8 cellular contexts compared by ENCODE assay signal in the genomic region with DNA sequence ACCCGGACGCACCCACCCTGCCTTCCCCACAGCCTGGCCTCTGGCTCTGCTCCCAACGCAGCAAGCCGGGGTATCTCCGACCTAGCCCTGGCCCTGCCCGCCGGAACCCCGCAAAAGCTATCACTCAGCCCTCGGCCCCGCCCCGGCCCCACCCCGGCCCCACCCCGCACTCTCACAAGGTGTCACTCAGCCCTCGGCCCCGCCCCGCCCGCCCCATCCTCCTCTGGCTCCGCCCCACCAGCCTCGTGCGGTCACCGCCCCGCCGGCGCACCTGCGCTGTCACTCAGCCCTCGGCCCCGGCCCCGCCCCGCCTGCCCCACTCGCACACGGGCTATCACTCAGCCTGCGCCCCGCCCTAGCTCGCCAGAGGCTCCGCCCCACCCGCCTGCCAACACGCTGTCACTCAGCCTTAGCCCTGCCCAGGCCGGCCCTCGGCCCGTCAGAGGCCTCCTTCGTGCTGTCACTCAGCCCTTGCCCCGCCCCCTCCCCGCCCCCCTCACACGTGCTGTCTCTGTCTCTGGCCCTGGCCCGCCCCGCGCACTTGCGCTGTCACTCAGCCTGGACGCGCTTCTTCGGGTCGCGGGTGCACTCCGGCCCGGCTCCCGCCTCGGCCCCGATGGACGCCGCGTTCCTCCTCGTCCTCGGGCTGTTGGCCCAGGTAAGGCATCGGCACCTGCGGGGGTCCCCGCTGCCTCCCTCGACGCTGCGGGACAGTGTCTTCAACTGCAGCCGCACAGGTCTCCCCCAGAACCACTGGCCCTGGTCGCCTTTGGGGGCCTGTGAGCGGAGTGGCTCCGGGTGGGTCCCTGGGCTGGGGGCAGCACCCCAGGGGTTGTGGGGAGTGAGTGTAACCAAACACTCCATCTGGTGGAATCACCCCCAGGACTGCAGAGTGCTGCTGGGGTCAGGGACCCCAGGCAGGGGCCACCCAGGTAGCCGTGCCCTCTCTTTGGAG. TPM values are rescaled to one million over a fixed set of nuclear protein-coding genes. Genes with fewer than 3 reads are reported as not detected.
DNase-seq lines count a peak whose midpoint lies in the region; ATAC-seq and TF ChIP-seq lines count a peak whose summit lies in the region.

A gene with protein sequence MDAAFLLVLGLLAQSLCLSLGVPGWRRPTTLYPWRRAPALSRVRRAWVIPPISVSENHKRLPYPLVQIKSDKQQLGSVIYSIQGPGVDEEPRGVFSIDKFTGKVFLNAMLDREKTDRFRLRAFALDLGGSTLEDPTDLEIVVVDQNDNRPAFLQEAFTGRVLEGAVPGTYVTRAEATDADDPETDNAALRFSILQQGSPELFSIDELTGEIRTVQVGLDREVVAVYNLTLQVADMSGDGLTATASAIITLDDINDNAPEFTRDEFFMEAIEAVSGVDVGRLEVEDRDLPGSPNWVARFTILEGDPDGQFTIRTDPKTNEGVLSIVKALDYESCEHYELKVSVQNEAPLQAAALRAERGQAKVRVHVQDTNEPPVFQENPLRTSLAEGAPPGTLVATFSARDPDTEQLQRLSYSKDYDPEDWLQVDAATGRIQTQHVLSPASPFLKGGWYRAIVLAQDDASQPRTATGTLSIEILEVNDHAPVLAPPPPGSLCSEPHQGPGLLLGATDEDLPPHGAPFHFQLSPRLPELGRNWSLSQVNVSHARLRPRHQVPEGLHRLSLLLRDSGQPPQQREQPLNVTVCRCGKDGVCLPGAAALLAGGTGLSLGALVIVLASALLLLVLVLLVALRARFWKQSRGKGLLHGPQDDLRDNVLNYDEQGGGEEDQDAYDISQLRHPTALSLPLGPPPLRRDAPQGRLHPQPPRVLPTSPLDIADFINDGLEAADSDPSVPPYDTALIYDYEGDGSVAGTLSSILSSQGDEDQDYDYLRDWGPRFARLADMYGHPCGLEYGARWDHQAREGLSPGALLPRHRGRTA (plus strand): TSS at position 533 of the 955 bp plus-strand sequence. CDS start 84 bp downstream, at position 617.

- H3K9ac ChIP-seq in ES-I3 (ENCODE audit: low read depth, low read length): peak within 1 kb of the TSS; percentile 54; the same call in 1 of the 2 replicates
- H3K9ac ChIP-seq in trophoblast cell (ENCODE audit: low read length): no peak within 1 kb of the TSS

- H3K27me3 ChIP-seq in cardiac muscle cell (peaks cover 18% of the 10 kb centered on the region), trophoblast cell (ENCODE audit: insufficient read depth, low read length) (peaks cover 9% of the 10 kb centered on the region), tibial artery (peaks cover 6 to 97% of the 10 kb centered on the region in 2 donors)

- H3K4me1 ChIP-seq in ES-I3 (ENCODE audit: insufficient read depth, low read length) (peaks cover 18% of the 10 kb centered on the region; the same call in 1 of the 2 replicates), cardiac muscle cell (ENCODE audit: low read depth) (peaks cover 10% of the 10 kb centered on the region), trophoblast cell (ENCODE audit: control insufficient read depth in 1 of 2, insufficient read depth in 2 of 2, low read length in 2 of 2) (peaks cover 6 to 12% of the 10 kb centered on the region in 2 experiments), tibial artery (peaks cover 0 to 33% (median 20%) of the 10 kb centered on the region in 4 donors)

- no CpG with 5 or more reads among the region's 74 CpGs for WGBS in trophoblast cell (ENCODE audit: extremely low coverage, insufficient coverage, insufficient read length)

- peak within 1 kb of the TSS; percentile 76 for H3K4me3 Mint-ChIP-seq in activated naive CD8-positive, alpha-beta T cell

- no peak within 1 kb of the TSS for H3K4ac ChIP-seq in trophoblast cell (ENCODE audit: low read depth, low read length)

- no peaks in the 10 kb centered on the region for H3K79me2 ChIP-seq in trophoblast cell (ENCODE audit: control insufficient read depth, insufficient read depth, low read length, poor library complexity)

- no peak within 1 kb of the TSS for H3K27ac ChIP-seq in cardiac muscle cell
- H3K27ac ChIP-seq in trophoblast cell (ENCODE audit: low read depth, low read length): no peak within 1 kb of the TSS
- no peak within 1 kb of the TSS for H3K27ac ChIP-seq in tibial artery

- no peak within 1 kb of the TSS for H2BK120ac ChIP-seq in trophoblast cell (ENCODE audit: insufficient read depth, low read length, poor library complexity)

- H4K8ac ChIP-seq in trophoblast cell (ENCODE audit: low read depth, low read length): no peak within 1 kb of the TSS

- H3K36me3 ChIP-seq in ES-I3 (ENCODE audit: insufficient read depth, low read length): no peaks in the 10 kb centered on the region
- H3K36me3 ChIP-seq in cardiac muscle cell: no peaks in the 10 kb centered on the region
- H3K36me3 ChIP-seq in trophoblast cell (ENCODE audit: control insufficient read depth in 1 of 2, insufficient read depth in 2 of 2, low read length in 2 of 2): no peaks in the 10 kb centered on the region
- H3K36me3 ChIP-seq in tibial artery: no peaks in the 10 kb centered on the region

- no peaks in the 10 kb centered on the region for H3K27me3 Mint-ChIP-seq in activated naive CD8-positive, alpha-beta T cell

- DNase-seq in NCI-H1092 treated with DMSO at 0.1 percent for 48 hours (lab: John Stamatoyannopoulos, UW): peak; percentile 88
- DNase-seq in SKM-1 (lab: John Stamatoyannopoulos, UW; ENCODE audit: unreplicated experiment): peak; percentile 80
- DNase-seq in cardiac muscle cell (ENCODE audit: low read depth in 1 of 2, low spot score in 1 of 2): peak; percentile 88 to 97
- DNase-seq in trophoblast cell: peak; percentile 72 to 79
- DNase-seq in tibial artery: peak; percentile 67 to 85

- no peak within 1 kb of the TSS for H3K23ac ChIP-seq in trophoblast cell (ENCODE audit: low read length)

- H3K14ac ChIP-seq in trophoblast cell (ENCODE audit: low read length): no peak within 1 kb of the TSS

- H4K91ac ChIP-seq in trophoblast cell (ENCODE audit: low read depth, low read length): no peak within 1 kb of the TSS

- intact Hi-C loops in tibial artery (cut with DNase I; ENCODE audit: low total_unique reads): no loop called here

- H3K4me3 ChIP-seq in cardiac muscle cell (peak within 1 kb of the TSS; percentile 23), trophoblast cell (ENCODE audit: low read depth, low read length) (no peak within 1 kb of the TSS), tibial artery (peak within 1 kb of the TSS; percentile 8 to 35)

- H3K4me1 Mint-ChIP-seq in activated naive CD8-positive, alpha-beta T cell (ENCODE audit: low read depth): peaks cover 5% of the 10 kb centered on the region

- H2AK5ac ChIP-seq in trophoblast cell (ENCODE audit: low read length): no peak within 1 kb of the TSS

- no peak within 1 kb of the TSS for H2BK5ac ChIP-seq in trophoblast cell (ENCODE audit: low read depth, low read length, poor library complexity)

- peak within 1 kb of the TSS; percentile 46 for H3K4me2 ChIP-seq in trophoblast cell (ENCODE audit: low read length)

- no peaks in the 10 kb centered on the region for H3K9me3 ChIP-seq in ES-I3 (ENCODE audit: control insufficient read depth, insufficient read depth, low read length)
- H3K9me3 ChIP-seq in cardiac muscle cell (ENCODE audit: low read depth): no peaks in the 10 kb centered on the region
- peaks cover 5% of the 10 kb centered on the region for H3K9me3 ChIP-seq in trophoblast cell (ENCODE audit: insufficient read depth, low read depth, low read length)
- H3K9me3 ChIP-seq in tibial artery: no peaks in the 10 kb centered on the region

- H3K79me1 ChIP-seq in trophoblast cell (ENCODE audit: low read length): peaks cover 3% of the 10 kb centered on the region

- peak; percentile 74 for ATAC-seq in HG02623 (IDR thresholded peaks at IDR 0.05; ENCODE audit: unreplicated experiment)

- no peak within 1 kb of the TSS for H2BK12ac ChIP-seq in trophoblast cell (ENCODE audit: low read length)

- H3K27ac Mint-ChIP-seq in activated naive CD8-positive, alpha-beta T cell: no peak within 1 kb of the TSS

- no peaks in the 10 kb centered on the region for H3K9me3 Mint-ChIP-seq in activated naive CD8-positive, alpha-beta T cell (ENCODE audit: low read depth)

- peak within 1 kb of the TSS; percentile 23 for H2AFZ ChIP-seq in trophoblast cell (ENCODE audit: insufficient read depth, low read length, poor library complexity)

- H4K12ac ChIP-seq in trophoblast cell (ENCODE audit: low read depth, low read length): no peak within 1 kb of the TSS

- no peak within 1 kb of the TSS for H3K18ac ChIP-seq in trophoblast cell (ENCODE audit: low read length)

- no peaks in the 10 kb centered on the region for H3K36me3 Mint-ChIP-seq in activated naive CD8-positive, alpha-beta T cell

- TF ChIP-seq CTCF in cardiac muscle cell (IDR thresholded peaks at IDR 0.05; ENCODE audit: low read depth, low read length): no peak
- no peak for TF ChIP-seq CTCF in tibial artery (IDR thresholded peaks at IDR 0.05)

RNA-seq across cellular contexts. Expression of the gene that starts here (rescaled TPM):
- 0.92 and 1.5 TPM in 2 replicates for total RNA-seq in cardiac muscle cell
- polyA plus RNA-seq in cardiac muscle cell: 0.78 and 1.4 TPM in 2 replicates
- 0.07 and 0.10 TPM in 2 replicates for polyA plus RNA-seq in trophoblast cell (2013)
